In the genomic region with DNA sequence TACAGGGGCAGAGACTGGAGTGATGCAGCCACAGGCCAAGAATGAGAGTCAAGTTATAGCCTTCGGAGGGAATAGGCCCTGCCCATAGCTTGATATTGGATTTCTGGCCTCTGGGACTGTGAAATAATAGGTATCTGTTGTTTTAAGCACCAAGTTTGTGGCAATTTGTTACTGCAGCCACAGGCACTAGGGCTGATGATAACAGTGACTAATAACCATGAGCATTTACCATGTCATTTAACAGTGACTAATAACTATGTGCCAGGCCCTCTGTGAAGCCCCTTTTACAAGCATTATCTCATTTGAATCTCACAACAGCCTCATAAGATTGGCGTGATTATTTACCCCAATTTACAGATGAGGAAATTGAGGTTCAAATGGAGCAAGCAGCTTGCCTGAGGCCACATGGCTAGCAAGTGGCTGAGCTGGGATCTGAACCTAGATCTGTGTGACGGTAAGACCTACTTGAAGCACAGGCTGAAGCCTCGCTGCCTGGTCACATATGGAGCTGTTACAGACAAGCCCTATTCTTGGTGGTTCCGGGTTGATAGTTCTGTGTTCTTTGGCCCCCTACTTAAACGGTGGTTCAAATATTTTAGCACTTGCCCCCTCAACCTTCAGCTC, we compare ENCODE assay signal across 15 cellular contexts.
DNase-seq lines count a peak whose midpoint lies in the region; ATAC-seq, FAIRE-seq and TF ChIP-seq lines count a peak whose summit lies in the region.
"Had no signal": no experiment of that assay in that cellular context is flagged by ENCODE, and none has a peak within 500 bp of the region (broad histone marks: within the 10 kb centered on the region; RNA-seq: fewer than 3 reads in every experiment).

No MANE protein-coding gene starts in this region.

- H2BK5ac ChIP-seq in IMR-90 (ENCODE audit: low read depth, low read length, poor library complexity, severe bottlenecking), result no peak overlapping the region

- no peak for TF ChIP-seq POLR2A in IMR-90 (IDR thresholded peaks at IDR 0.05; ENCODE audit: low read depth, low read length)

- no peak for FAIRE-seq in bronchial epithelial cell (lab: Jason Lieb, UNC)
- FAIRE-seq: H1 had no signal

- no peak overlapping the region for H2BK15ac ChIP-seq in IMR-90 (ENCODE audit: low read depth, low read length)

- no peaks in the 10 kb centered on the region for H3K79me2 ChIP-seq in osteoblast (ENCODE audit: insufficient read depth, low read length)

- H3K27ac ChIP-seq in IMR-90 (ENCODE audit: insufficient read depth, low read length) (no peak overlapping the region), osteoblast (ENCODE audit: low read depth, low read length) (peak overlapping the region; percentile 68)
- H3K27ac ChIP-seq: C4-2B had no signal

- no peak overlapping the region for H2AK5ac ChIP-seq in IMR-90 (ENCODE audit: low read depth, low read length)

- H3K4ac ChIP-seq in IMR-90 (ENCODE audit: low read depth, low read length), result no peak overlapping the region

- H2BK120ac ChIP-seq in IMR-90 (ENCODE audit: low read depth, low read length), result no peak overlapping the region

- peak overlapping the region; percentile 41; the same call in 1 of the 2 replicates for H3K14ac ChIP-seq in IMR-90 (replicated peaks; ENCODE audit: low read depth, low read length)

- H2AK9ac ChIP-seq in IMR-90 (replicated peaks; ENCODE audit: low read depth, low read length, poor library complexity), result no peak overlapping the region

- BruUV-seq in IMR-90 (replicated peaks; lab: Mats Ljungman, UMichigan), result no TSS peak

- no peaks in the 10 kb centered on the region for H3K9me3 ChIP-seq in IMR-90 (ENCODE audit: control insufficient read depth, insufficient read depth, low read length)
- no peaks in the 10 kb centered on the region for H3K9me3 ChIP-seq in osteoblast (ENCODE audit: low read depth, low read length)

- ATAC-seq in IMR-90 (ENCODE audit: low read depth), result peak; percentile 24; the same call in 1 of the 2 replicates
- no peak for ATAC-seq in HG03196 (IDR thresholded peaks at IDR 0.05; ENCODE audit: unreplicated experiment)
- ATAC-seq: left colon had no signal

- no peak overlapping the region for H4K91ac ChIP-seq in IMR-90 (ENCODE audit: insufficient read depth, low read depth, low read length)

- no peaks in the 10 kb centered on the region for H3K36me3 ChIP-seq in IMR-90 (ENCODE audit: control insufficient read depth, insufficient read depth, low read length)
- H3K36me3 ChIP-seq in bronchial epithelial cell (ENCODE audit: control insufficient read depth, insufficient read depth, low read length), result no peaks in the 10 kb centered on the region
- no peaks in the 10 kb centered on the region for H3K36me3 ChIP-seq in osteoblast (ENCODE audit: insufficient read depth, low read length)

- CTCF ChIA-PET in IMR-90 (lab: Yijun Ruan, JAX), result interaction anchor here (0.9 kb wide), 2 partner anchors 15 to 44 kb away, joined by 3 to 5 read pairs; no protein-coding TSS in a partner anchor

- H3K9ac ChIP-seq in IMR-90 (ENCODE audit: low read depth, low read length), result no peak overlapping the region

- H2AFZ ChIP-seq in IMR-90 (replicated peaks; ENCODE audit: low read length, poor library complexity) (no peak overlapping the region), osteoblast (ENCODE audit: low read length) (no peak overlapping the region)

- no peak overlapping the region for H3K18ac ChIP-seq in IMR-90 (ENCODE audit: low read depth, low read length)

- in situ Hi-C loops in IMR-90 (cut with MboI; ENCODE audit: low sequenced_read_pairs), result no loop called here

- intact Hi-C loops in IMR-90 (cut with micrococcal nuclease), result no loop called here

- TF ChIP-seq CTCF in IMR-90 (conservative IDR thresholded peaks at IDR 0.05; ENCODE audit: low read depth, low read length), result no peak
- TF ChIP-seq CTCF in bronchial epithelial cell (IDR thresholded peaks at IDR 0.05; ENCODE audit: insufficient read depth, low read length, severe bottlenecking), result no peak
- no peak for TF ChIP-seq CTCF in osteoblast (IDR thresholded peaks at IDR 0.05; ENCODE audit: extremely low read depth, low read depth, low read length)

- DNase-seq in AG08395 (ENCODE audit: low spot score), result peak; percentile 12
- DNase-seq in IMR-90, result peak; percentile 10
- DNase-seq in bronchial epithelial cell (ENCODE audit: low read depth), result peak; percentile 72
- DNase-seq in osteoblast (ENCODE audit: insufficient read length, low spot score, missing footprints), result no peak
- no peak for DNase-seq in activated CD8-positive, alpha-beta memory T cell treated with anti-CD3 and anti-CD28 coated beads, Interleukin-2, amount 50 U/mL, for 48 hours
- no peak for DNase-seq in NCI-H1105 treated with DMSO at 0.1 percent for 48 hours (lab: John Stamatoyannopoulos, UW)
- DNase-seq in NCI-H1048 (lab: John Stamatoyannopoulos, UW), result no peak
- DNase-seq: KBM-7, left colon, NCI-H2029 treated with DMSO at 0.1 percent for 48 hours, nucleus accumbens, T-helper 9 cell had no signal

- H3K23ac ChIP-seq in IMR-90 (ENCODE audit: low read depth, low read length), result no peak overlapping the region

- H3K4me2 ChIP-seq in IMR-90 (ENCODE audit: low read depth, low read length) (no peak overlapping the region), osteoblast (ENCODE audit: insufficient read depth, low read length) (peak overlapping the region; percentile 12)

- dilution Hi-C loops in IMR-90 (cut with HindIII; ENCODE audit: low sequenced_read_pairs, unreplicated experiment), result no loop called here

- H4K5ac ChIP-seq in IMR-90 (ENCODE audit: low read depth, low read length), result no peak overlapping the region

- H3K79me1 ChIP-seq in IMR-90 (ENCODE audit: low read depth in 1 of 2, low read length in 2 of 2), result no peaks in the 10 kb centered on the region

- no peak overlapping the region for H2BK20ac ChIP-seq in IMR-90 (ENCODE audit: low read depth, low read length)

- POLR2A ChIA-PET in IMR-90 (lab: Charles Lee; ENCODE audit: unreplicated experiment), result no interaction called here

- H3K4me3 ChIP-seq in IMR-90 (ENCODE audit: insufficient read depth, low read depth, low read length), result no peak overlapping the region
- H3K4me3 ChIP-seq in bronchial epithelial cell (ENCODE audit: low read depth, low read length), result no peak overlapping the region
- H3K4me3 ChIP-seq in osteoblast (ENCODE audit: insufficient read depth, low read length), result no peak overlapping the region

- H3K27me3 ChIP-seq in IMR-90 (ENCODE audit: control insufficient read depth, insufficient read depth, low read length), result peaks cover 13% of the 10 kb centered on the region
- no peaks in the 10 kb centered on the region for H3K27me3 ChIP-seq in bronchial epithelial cell (ENCODE audit: control insufficient read depth, insufficient read depth, low read length)
- peaks cover 3% of the 10 kb centered on the region for H3K27me3 ChIP-seq in osteoblast (ENCODE audit: insufficient read depth, low read length)

- no peak for TF ChIP-seq RAD21 in IMR-90 (IDR thresholded peaks at IDR 0.05; ENCODE audit: low read length)

- no peak overlapping the region for H3K56ac ChIP-seq in IMR-90 (ENCODE audit: extremely low read depth, insufficient read depth, low read length)

- no peaks in the 10 kb centered on the region for H4K20me1 ChIP-seq in IMR-90 (ENCODE audit: insufficient read depth, low read length)
- no peaks in the 10 kb centered on the region for H4K20me1 ChIP-seq in osteoblast (ENCODE audit: insufficient read depth, low read length)

- no peak overlapping the region for H4K8ac ChIP-seq in IMR-90 (ENCODE audit: low read depth in 2 of 2, low read length in 2 of 2)

- WGBS in IMR-90 (ENCODE audit: extremely low coverage in 2 of 2, insufficient read length in 1 of 2), 2 experiments, result 95% methylated on average over 3 of the region's 6 CpGs; no CpG with 5 or more reads in 1 of the 2 experiments

- H3K9me1 ChIP-seq in IMR-90 (ENCODE audit: insufficient read depth, low read length), result peaks cover 3% of the 10 kb centered on the region; the same call in 1 of the 2 replicates

- H3K4me1 ChIP-seq in IMR-90 (ENCODE audit: control insufficient read depth, insufficient read depth, low read length) (peaks cover 2% of the 10 kb centered on the region), osteoblast (ENCODE audit: insufficient read depth, low read length) (peaks cover 18% of the 10 kb centered on the region)

TF ChIP-seq in IMR-90, 13 proteins besides CTCF, POLR2A, EP300 and RAD21:
- TF ChIP-seq RCOR1 (IDR thresholded peaks at IDR 0.05; ENCODE audit: insufficient replicate concordance, low read length) (no peak), FOS (IDR thresholded peaks at IDR 0.05; ENCODE audit: low read depth, low read length) (no peak), MAZ (IDR thresholded peaks at IDR 0.05; ENCODE audit: borderline replicate concordance, low read depth, low read length) (no peak), CHD1 (IDR thresholded peaks at IDR 0.05; ENCODE audit: low read depth, low read length) (no peak), BHLHE40 (IDR thresholded peaks at IDR 0.05; ENCODE audit: low read depth, low read length) (no peak), NFE2L2 (IDR thresholded peaks at IDR 0.05; ENCODE audit: low read depth, low read length) (no peak), SMC3 (IDR thresholded peaks at IDR 0.05; ENCODE audit: low read depth, low read length) (no peak), RFX5 (IDR thresholded peaks at IDR 0.05; ENCODE audit: low read depth, low read length) (no peak), CEBPB (IDR thresholded peaks at IDR 0.05; ENCODE audit: low read depth, low read length) (no peak), MXI1 (IDR thresholded peaks at IDR 0.05; ENCODE audit: borderline replicate concordance, low read depth, low read length) (no peak), MAFK (IDR thresholded peaks at IDR 0.05; ENCODE audit: low read depth, low read length) (no peak)
- TF ChIP-seq, protein P1, sequence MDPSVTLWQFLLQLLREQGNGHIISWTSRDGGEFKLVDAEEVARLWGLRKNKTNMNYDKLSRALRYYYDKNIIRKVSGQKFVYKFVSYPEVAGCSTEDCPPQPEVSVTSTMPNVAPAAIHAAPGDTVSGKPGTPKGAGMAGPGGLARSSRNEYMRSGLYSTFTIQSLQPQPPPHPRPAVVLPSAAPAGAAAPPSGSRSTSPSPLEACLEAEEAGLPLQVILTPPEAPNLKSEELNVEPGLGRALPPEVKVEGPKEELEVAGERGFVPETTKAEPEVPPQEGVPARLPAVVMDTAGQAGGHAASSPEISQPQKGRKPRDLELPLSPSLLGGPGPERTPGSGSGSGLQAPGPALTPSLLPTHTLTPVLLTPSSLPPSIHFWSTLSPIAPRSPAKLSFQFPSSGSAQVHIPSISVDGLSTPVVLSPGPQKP (IDR thresholded peaks at IDR 0.05; ENCODE audit: borderline replicate concordance, low read depth, low read length), result no peak
- TF ChIP-seq, protein P2, sequence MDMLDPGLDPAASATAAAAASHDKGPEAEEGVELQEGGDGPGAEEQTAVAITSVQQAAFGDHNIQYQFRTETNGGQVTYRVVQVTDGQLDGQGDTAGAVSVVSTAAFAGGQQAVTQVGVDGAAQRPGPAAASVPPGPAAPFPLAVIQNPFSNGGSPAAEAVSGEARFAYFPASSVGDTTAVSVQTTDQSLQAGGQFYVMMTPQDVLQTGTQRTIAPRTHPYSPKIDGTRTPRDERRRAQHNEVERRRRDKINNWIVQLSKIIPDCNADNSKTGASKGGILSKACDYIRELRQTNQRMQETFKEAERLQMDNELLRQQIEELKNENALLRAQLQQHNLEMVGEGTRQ (IDR thresholded peaks at IDR 0.05; ENCODE audit: low read depth, low read length), result no peak

Comparison
In these comparisons a context has a peak if more than half of its experiments do, and no peak if none do; other contexts are left out.
1. DNase-seq: peak in AG08395 (single experiment), IMR-90 (single experiment) and bronchial epithelial cell (single experiment); none in osteoblast (single experiment), activated CD8-positive, alpha-beta memory T cell treated with anti-CD3 and anti-CD28 coated beads, Interleukin-2, amount 50 U/mL, for 48 hours (single experiment), NCI-H1105 treated with DMSO at 0.1 percent for 48 hours (single experiment) and NCI-H1048 (single experiment).